Comparison of ENCODE assay signal across 8 cellular contexts in genomic region chr17:30291571-30292489, GRCh38. TPM values are rescaled to one million over a fixed set of nuclear protein-coding genes. Genes with fewer than 3 reads are reported as not detected.
DNase-seq lines count a peak whose midpoint lies in the region; ATAC-seq and TF ChIP-seq lines count a peak whose summit lies in the region.

BLMH (minus strand) TSS chr17:30291944; CDS start chr17:30291819, 125 bp downstream.

- no peaks in the 10 kb centered on the region for H3K9me3 ChIP-seq in A673 (ENCODE audit: low read depth, low read length, poor library complexity, severe bottlenecking)
- H3K9me3 ChIP-seq in ectodermal cell (ENCODE audit: control insufficient read depth, low read length), result no peaks in the 10 kb centered on the region
- no peaks in the 10 kb centered on the region for H3K9me3 ChIP-seq in lower lobe of right lung

- ATAC-seq in GM18519 (IDR thresholded peaks at IDR 0.05; ENCODE audit: low FRiP score, unreplicated experiment) (peak; percentile 65), HG03066 (IDR thresholded peaks at IDR 0.05; ENCODE audit: low read depth, unreplicated experiment) (peak; percentile 73), lower lobe of right lung (peak; percentile 97)
- ATAC-seq in activated CD8-positive, alpha-beta T cell treated with anti-CD3 and anti-CD28 coated beads for 36 hours, result peak; percentile 92

- DNase-seq in A673 (ENCODE audit: low spot score), result peak; percentile 88
- peak; percentile 20 to 79 for DNase-seq in NCI-H526 (lab: John Stamatoyannopoulos, UW)
- DNase-seq in activated CD8-positive, alpha-beta T cell treated with anti-CD3 and anti-CD28 coated beads for 36 hours, result peak; percentile 86
- peak; percentile 84 for DNase-seq in lower lobe of right lung
- DNase-seq in stimulated activated CD4-positive, alpha-beta T cell treated with anti-CD3 and anti-CD28 coated beads, TNF-alpha, amount 100 ng/mL, for 1 hour (ENCODE audit: low read depth in 3 of 3, low spot score in 1 of 3), result peak; percentile 56 to 83 (median 64)

- H3K36me3 ChIP-seq in A673 (ENCODE audit: insufficient read depth, low read length, poor library complexity, severe bottlenecking) (peaks cover 24% of the 10 kb centered on the region), ectodermal cell (ENCODE audit: control insufficient read depth, insufficient read depth, low read length) (peaks cover 6% of the 10 kb centered on the region), lower lobe of right lung (peaks cover 27% of the 10 kb centered on the region)

- H3K36me3 Mint-ChIP-seq in activated CD8-positive, alpha-beta T cell treated with anti-CD3 and anti-CD28 coated beads for 36 hours (ENCODE audit: low read depth), result peaks cover 23% of the 10 kb centered on the region

- peak within 1 kb of the TSS; percentile 94 for H3K4me3 Mint-ChIP-seq in activated CD8-positive, alpha-beta T cell treated with anti-CD3 and anti-CD28 coated beads for 36 hours

- H3K27ac ChIP-seq in A673 (ENCODE audit: low read depth, low read length, poor library complexity, severe bottlenecking), result peak within 1 kb of the TSS; percentile 81
- H3K27ac ChIP-seq in ectodermal cell (ENCODE audit: insufficient read depth, low read depth, low read length, poor library complexity, severe bottlenecking), result no peak within 1 kb of the TSS
- peak within 1 kb of the TSS; percentile 76 for H3K27ac ChIP-seq in lower lobe of right lung

- H3K27me3 ChIP-seq in A673 (replicated peaks; ENCODE audit: insufficient read depth, low read depth, low read length, poor library complexity), result no peaks in the 10 kb centered on the region
- H3K27me3 ChIP-seq in ectodermal cell (ENCODE audit: control insufficient read depth, insufficient read depth, low read length, poor library complexity, severe bottlenecking), result peaks cover 35% of the 10 kb centered on the region
- no peaks in the 10 kb centered on the region for H3K27me3 ChIP-seq in lower lobe of right lung (ENCODE audit: low read depth)

- no peak for TF ChIP-seq CTCF in A673 (conservative IDR thresholded peaks at IDR 0.05; ENCODE audit: low read depth, low read length)
- TF ChIP-seq CTCF in activated CD8-positive, alpha-beta T cell treated with anti-CD3 and anti-CD28 coated beads for 36 hours (IDR thresholded peaks at IDR 0.05), result no peak
- no peak for TF ChIP-seq CTCF in lower lobe of right lung (IDR thresholded peaks at IDR 0.05)

- H3K4me3 ChIP-seq in A673 (ENCODE audit: low read depth, low read length, poor library complexity, severe bottlenecking) (peak within 1 kb of the TSS; percentile 85), ectodermal cell (ENCODE audit: insufficient read depth, low read depth, low read length) (peak within 1 kb of the TSS; percentile 82), lower lobe of right lung (peak within 1 kb of the TSS; percentile 88)

- H3K4me1 ChIP-seq in A673 (ENCODE audit: insufficient read depth, low read length, poor library complexity, severe bottlenecking) (peaks cover 3% of the 10 kb centered on the region), ectodermal cell (ENCODE audit: control insufficient read depth, insufficient read depth, low read length) (peaks cover 8% of the 10 kb centered on the region), lower lobe of right lung (peaks cover 19% of the 10 kb centered on the region)

- no peaks in the 10 kb centered on the region for H3K9me3 Mint-ChIP-seq in activated CD8-positive, alpha-beta T cell treated with anti-CD3 and anti-CD28 coated beads for 36 hours

- H3K4me1 Mint-ChIP-seq in activated CD8-positive, alpha-beta T cell treated with anti-CD3 and anti-CD28 coated beads for 36 hours (ENCODE audit: low read depth), result peaks cover 18% of the 10 kb centered on the region

- no TSS peak for BruUV-seq in A673 (replicated peaks; lab: Mats Ljungman, UMichigan)

- CTCF ChIA-PET in A673 (lab: Charles Lee), result interaction anchor here (2.5 kb wide), 1 partner anchor 45 kb away, joined by 11 read pairs; no protein-coding TSS in a partner anchor
- CTCF ChIA-PET in activated CD8-positive, alpha-beta T cell treated with anti-CD3 and anti-CD28 coated beads for 36 hours (lab: Charles Lee), result interaction anchor here (1.0 to 3.5 kb wide), 9 partner anchors 8 to 213 kb away, joined by 3 to 43 read pairs (median 7); partner anchors contain the start of gene TMIGD1

- H3K27ac Mint-ChIP-seq in activated CD8-positive, alpha-beta T cell treated with anti-CD3 and anti-CD28 coated beads for 36 hours, result peak within 1 kb of the TSS; percentile 91

- intact Hi-C loops in A673 (cut with micrococcal nuclease; ENCODE audit: unreplicated experiment), result no loop called here
- intact Hi-C loops in activated CD8-positive, alpha-beta T cell treated with anti-CD3 and anti-CD28 coated beads for 36 hours (cut with micrococcal nuclease), result loop anchor here (1.0 kb wide), 1 partner anchor 40 kb away; no protein-coding TSS in a partner anchor
- intact Hi-C loops in lower lobe of right lung (cut with DNase I), result no loop called here

- 1% methylated on average over 99 of the region's 99 CpGs for WGBS in ectodermal cell, 2 experiments

- POLR2A ChIA-PET in A673 (lab: Charles Lee; ENCODE audit: low non-redundant PET), result no interaction called here
- POLR2A ChIA-PET in activated CD8-positive, alpha-beta T cell treated with anti-CD3 and anti-CD28 coated beads for 36 hours (lab: Charles Lee), result interaction anchor here (0.6 to 2.7 kb wide), 20 partner anchors 8 to 1529 kb away, joined by 3 to 34 read pairs (median 4); partner anchors contain the start of gene TMIGD1

- no peaks in the 10 kb centered on the region for H3K27me3 Mint-ChIP-seq in activated CD8-positive, alpha-beta T cell treated with anti-CD3 and anti-CD28 coated beads for 36 hours

RNA-seq across cellular contexts. Expression of gene BLMH, which starts in this region (rescaled TPM):
- total RNA-seq in A673 (2021) (94.3 and 100 TPM in 2 replicates), lower lobe of right lung (27.4 TPM)
- total RNA-seq in activated CD8-positive, alpha-beta T cell treated with anti-CD3 and anti-CD28 coated beads for 36 hours, result 10 to 100 TPM; 75.9 to 78.6 TPM
- polyA plus RNA-seq in ectodermal cell (2013, experiment 1 of 4), result 83.3 TPM
- 89.7 TPM for polyA plus RNA-seq in ectodermal cell (2013, experiment 2 of 4)
- polyA plus RNA-seq in ectodermal cell (2013, experiment 3 of 4), result 68.0 TPM
- 78.8 TPM for polyA plus RNA-seq in ectodermal cell (2013, experiment 4 of 4)
